In genomic region chr4:73869130-73870055, GRCh38 we compare ENCODE assay signal across 10 cellular contexts. TPM values are rescaled to one million over a fixed set of nuclear protein-coding genes. Genes with fewer than 3 reads are reported as not detected.
DNase-seq lines count a peak whose midpoint lies in the region; ATAC-seq, FAIRE-seq and TF ChIP-seq lines count a peak whose summit lies in the region.
"Had no signal": no experiment of that assay in that cellular context is flagged by ENCODE, and none has a peak within 500 bp of the region (broad histone marks: within the 10 kb centered on the region; RNA-seq: fewer than 3 reads in every experiment).

Gene CXCL1 (plus strand): TSS chr4:73869393. CDS start chr4:73869471, 78 bp downstream.

- peak; percentile 70 to 79 (median 74) for ATAC-seq in pancreas
- no peak for ATAC-seq in HG03439 (IDR thresholded peaks at IDR 0.05; ENCODE audit: unreplicated experiment)
- ATAC-seq in GM18517 (IDR thresholded peaks at IDR 0.05; ENCODE audit: unreplicated experiment) = no peak

- POLR2A ChIA-PET in SK-N-SH (lab: Yijun Ruan, JAX) = no interaction called here

- H3K9ac ChIP-seq in GM23248 (peak within 1 kb of the TSS; percentile 67), SK-N-SH (no peak within 1 kb of the TSS)

- H3K9me3 ChIP-seq in GM23248 (ENCODE audit: low read depth) (no peaks in the 10 kb centered on the region), SK-N-SH (no peaks in the 10 kb centered on the region), pancreas (no peaks in the 10 kb centered on the region)

- H3K36me3 ChIP-seq in GM23248 (ENCODE audit: low read depth) = no peaks in the 10 kb centered on the region
- H3K36me3 ChIP-seq in SK-N-SH (replicated peaks in 1 of 2; ENCODE audit: control insufficient read depth in 1 of 2, insufficient read depth in 2 of 2, low read length in 1 of 2) = no peaks in the 10 kb centered on the region
- no peaks in the 10 kb centered on the region for H3K36me3 ChIP-seq in pancreas

- 13% methylated on average over 52 to 55 of the region's 61 CpGs for WGBS in GM23248 (ENCODE audit: low coverage in 1 of 2, low lambda C conversion rate in 2 of 2, missing lambda C conversion rate in 2 of 2), 2 experiments
- 7% methylated on average over 4 of the region's 61 CpGs for WGBS in SK-N-SH (ENCODE audit: low lambda C conversion rate)
- 7 to 8% methylated on average over 57 to 61 of the region's 61 CpGs for WGBS in pancreas, 2 donors

- no peak within 1 kb of the TSS for H3K27ac Mint-ChIP-seq in glutamatergic neuron (ENCODE audit: unreplicated experiment)
- H3K27ac Mint-ChIP-seq: natural killer cell had no signal

- H3K4me3 Mint-ChIP-seq in glutamatergic neuron (ENCODE audit: unreplicated experiment) = peak within 1 kb of the TSS; percentile 87
- H3K4me3 Mint-ChIP-seq: IgD-negative memory B cell, natural killer cell had no signal

- no peaks in the 10 kb centered on the region for H3K36me3 Mint-ChIP-seq in glutamatergic neuron (ENCODE audit: unreplicated experiment)
- H3K36me3 Mint-ChIP-seq: IgD-negative memory B cell, natural killer cell had no signal

- no peak for TF ChIP-seq RAD21 in SK-N-SH (IDR thresholded peaks at IDR 0.05; ENCODE audit: low read length)

- intact Hi-C loops in pancreas (cut with DNase I) = loop anchor here in 2 of 3 donors (10.0 kb wide), 1 partner anchor 205 kb away; no protein-coding TSS in a partner anchor

- TF ChIP-seq EP300 in SK-N-SH (IDR thresholded peaks at IDR 0.05; ENCODE audit: borderline replicate concordance in 1 of 2, low read depth in 1 of 2, low read length in 1 of 2) = no peak

- H3K27me3 ChIP-seq in GM23248 (replicated peaks; ENCODE audit: insufficient read depth) (no peaks in the 10 kb centered on the region), SK-N-SH (ENCODE audit: insufficient read depth) (peaks cover 44% of the 10 kb centered on the region), pancreas (no peaks in the 10 kb centered on the region)

- DNase-seq in GM23248 (peak; percentile 64), SK-N-SH (peak; percentile 7), glutamatergic neuron (peak; percentile 63), pancreas (peak; percentile 39 to 80 (median 52)), GDM1 (lab: John Stamatoyannopoulos, UW) (no peak), DMS153 (lab: John Stamatoyannopoulos, UW) (no peak)
- DNase-seq: natural killer cell had no signal

- H3K79me2 ChIP-seq in GM23248 (ENCODE audit: insufficient read depth) (no peaks in the 10 kb centered on the region), SK-N-SH (ENCODE audit: insufficient read depth) (no peaks in the 10 kb centered on the region)

- CTCF ChIA-PET in SK-N-SH (lab: Yijun Ruan, JAX) = no interaction called here

- TF ChIP-seq CTCF in SK-N-SH (IDR thresholded peaks at IDR 0.05) (no peak), glutamatergic neuron (IDR thresholded peaks at IDR 0.05; ENCODE audit: partially characterized antibody, unreplicated experiment) (no peak), pancreas (IDR thresholded peaks at IDR 0.05) (no peak)

- H3F3A ChIP-seq in GM23248 (ENCODE audit: insufficient read depth) = peaks cover 8% of the 10 kb centered on the region; the same call in 1 of the 2 replicates
- H3F3A ChIP-seq in SK-N-SH (replicated peaks; ENCODE audit: insufficient read depth) = no peaks in the 10 kb centered on the region

- H3K27ac ChIP-seq in GM23248 (no peak within 1 kb of the TSS), SK-N-SH (ENCODE audit: low read depth in 2 of 2, low read length in 1 of 2) (no peak within 1 kb of the TSS), pancreas (peak within 1 kb of the TSS in 3 of 4 donors; percentile 6 to 78 (median 67))

- in situ Hi-C loops in GM23248 (cut with MboI) = no loop called here

- no peaks in the 10 kb centered on the region for H3K9me2 ChIP-seq in GM23248 (ENCODE audit: insufficient read depth)
- no peaks in the 10 kb centered on the region for H3K9me2 ChIP-seq in SK-N-SH

- H3K4me1 Mint-ChIP-seq in glutamatergic neuron (ENCODE audit: low read depth, unreplicated experiment) = peaks cover 1% of the 10 kb centered on the region
- H3K4me1 Mint-ChIP-seq: IgD-negative memory B cell, natural killer cell had no signal

- no peak for FAIRE-seq in pancreas (lab: Jason Lieb, UNC)

- H3K4me1 ChIP-seq in GM23248 (ENCODE audit: insufficient read depth) = no peaks in the 10 kb centered on the region
- no peaks in the 10 kb centered on the region for H3K4me1 ChIP-seq in SK-N-SH (ENCODE audit: control insufficient read depth in 1 of 2, insufficient read depth in 2 of 2, low read depth in 1 of 2, low read length in 1 of 2)
- no peaks in the 10 kb centered on the region for H3K4me1 ChIP-seq in pancreas

- peak within 1 kb of the TSS; percentile 93 for H2AFZ ChIP-seq in GM23248
- no peak within 1 kb of the TSS; the same call in 1 of the 2 replicates for H2AFZ ChIP-seq in SK-N-SH (ENCODE audit: low read depth)

- H4K20me1 ChIP-seq in GM23248 (ENCODE audit: insufficient read depth) = no peaks in the 10 kb centered on the region
- H4K20me1 ChIP-seq in SK-N-SH (ENCODE audit: insufficient read depth) = no peaks in the 10 kb centered on the region

- no peaks in the 10 kb centered on the region for H3K9me3 Mint-ChIP-seq in glutamatergic neuron (ENCODE audit: unreplicated experiment)
- H3K9me3 Mint-ChIP-seq: IgD-negative memory B cell had no signal

- H3K4me2 ChIP-seq in GM23248 (ENCODE audit: unreplicated experiment) = peak within 1 kb of the TSS; percentile 76
- peak within 1 kb of the TSS; percentile 69 for H3K4me2 ChIP-seq in SK-N-SH

- H3K27me3 Mint-ChIP-seq in glutamatergic neuron (ENCODE audit: unreplicated experiment) = peaks cover 6% of the 10 kb centered on the region

- peak within 1 kb of the TSS; percentile 77 for H3K4me3 ChIP-seq in GM23248
- H3K4me3 ChIP-seq in SK-N-SH (ENCODE audit: low read depth in 2 of 2, low read length in 1 of 2) = peak within 1 kb of the TSS; percentile 32 to 47; a peak in 3 of 4 replicates
- peak within 1 kb of the TSS; percentile 38 to 68 (median 46) for H3K4me3 ChIP-seq in pancreas

TF ChIP-seq in SK-N-SH, 30 proteins besides CTCF, POLR2A, EP300 and RAD21:
- no peak for TF ChIP-seq USF2 (IDR thresholded peaks at IDR 0.05; ENCODE audit: borderline replicate concordance, low read depth, low read length)
- TF ChIP-seq IRF3 (IDR thresholded peaks at IDR 0.05; ENCODE audit: low read depth, low read length) = no peak
- TF ChIP-seq TEAD4 (IDR thresholded peaks at IDR 0.05; ENCODE audit: borderline replicate concordance, insufficient read depth) = no peak
- peak; percentile 56; the same call in 1 of the 2 replicates for TF ChIP-seq EZH2phosphoT487 (IDR thresholded peaks at IDR 0.05; ENCODE audit: borderline replicate concordance, low read depth)
- TF ChIP-seq, protein P1, sequence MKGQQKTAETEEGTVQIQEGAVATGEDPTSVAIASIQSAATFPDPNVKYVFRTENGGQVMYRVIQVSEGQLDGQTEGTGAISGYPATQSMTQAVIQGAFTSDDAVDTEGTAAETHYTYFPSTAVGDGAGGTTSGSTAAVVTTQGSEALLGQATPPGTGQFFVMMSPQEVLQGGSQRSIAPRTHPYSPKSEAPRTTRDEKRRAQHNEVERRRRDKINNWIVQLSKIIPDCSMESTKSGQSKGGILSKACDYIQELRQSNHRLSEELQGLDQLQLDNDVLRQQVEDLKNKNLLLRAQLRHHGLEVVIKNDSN (IDR thresholded peaks at IDR 0.05; ENCODE audit: borderline replicate concordance, low read depth) = no peak
- no peak for TF ChIP-seq CHD2 (IDR thresholded peaks at IDR 0.05; ENCODE audit: low read length, partially characterized antibody)

RNA-seq across cellular contexts. Expression of gene CXCL1, which starts in this region (rescaled TPM):
- 12.9 and 14.8 TPM in 2 replicates for total RNA-seq in GM23248 (2014; rRNA removed; shearing (Covaris generic))
- 12.6 and 13.9 TPM in 2 replicates for polyA plus RNA-seq in GM23248 (2016; fragmentation: Nextera tagmentation; extraction: Ambion mirVana)
- 0.06 and 0.12 TPM in 2 replicates for polyA plus RNA-seq in SK-N-SH (2012; rRNA removed)
- 0.12 and 0.18 TPM in 2 replicates for polyA plus RNA-seq in SK-N-SH (2012; cell fraction: cytosol; rRNA removed)
- 0.20 TPM in 1 of 2 replicates, not detected in the other for polyA plus RNA-seq in SK-N-SH (2012; cell fraction: nucleus; rRNA removed)
- total RNA-seq in glutamatergic neuron (ENCODE audit: unreplicated experiment) = not detected
- total RNA-seq in pancreas = 10 to 100 TPM in 2 of 6 donors, 1 to 10 TPM in 4; 2.5 to 35.4 (median 6.3) TPM
- polyA plus RNA-seq in pancreas = 10 to 100 TPM; 26.5 to 26.6 TPM
- polyA plus RNA-seq: IgD-negative memory B cell had no signal

Comparison
In these comparisons a context has a peak if more than half of its experiments do, and no peak if none do; other contexts are left out.
1. RNA of gene CXCL1 (polyA plus RNA-seq): 26.5 to 26.6 TPM in pancreas and 12.6 to 13.9 TPM in GM23248; 0.06 to 0.20 TPM in SK-N-SH; every median in the first group is over 10 times any median in the second.
2. Peak in DNase-seq, H3K4me3 ChIP-seq and H3K4me2 ChIP-seq in SK-N-SH; RNA of the gene not detected or under 1 TPM.
3. Peak in DNase-seq in glutamatergic neuron; RNA of the gene not detected or under 1 TPM.
4. DNase-seq: peak in GM23248 (single experiment) and pancreas (6 of 6); none in GDM1 (single experiment) and DMS153 (single experiment).
5. H3K27ac ChIP-seq: peak in pancreas (3 of 4); none in GM23248 (single experiment) and SK-N-SH (0 of 2).
6. ATAC-seq: peak in pancreas (4 of 4); none in HG03439 (single experiment) and GM18517 (single experiment).
7. Peak in every context shown above with its lines, with median percentiles within 50 percentile points of each other: H3K4me3 ChIP-seq.